In genomic region chr13:51257187-51257586, GRCh38 we compare ENCODE assay signal across 26 cellular contexts. TPM values are rescaled to one million over a fixed set of nuclear protein-coding genes. Genes with fewer than 3 reads are reported as not detected.
DNase-seq lines count a peak whose midpoint lies in the region; ATAC-seq, FAIRE-seq and TF ChIP-seq lines count a peak whose summit lies in the region.
"Had no signal": no experiment of that assay in that cellular context is flagged by ENCODE, and none has a peak within 500 bp of the region (broad histone marks: within the 10 kb centered on the region; RNA-seq: fewer than 3 reads in every experiment).

No MANE protein-coding gene starts in this region.

- CTCF ChIA-PET in activated naive CD4-positive, alpha-beta T cell treated with anti-CD3 and anti-CD28 coated beads, Interleukin-2, amount 10 ng/mL, durations not matched to agents 7 days and 5 days (lab: Charles Lee) = no interaction called here

- no peak overlapping the region for H3K4me2 ChIP-seq in Karpas-422 (ENCODE audit: low read depth, low read length, poor library complexity, severe bottlenecking)
- H3K4me2 ChIP-seq in osteoblast (ENCODE audit: insufficient read depth, low read length) = no peak overlapping the region

- H3K79me2 ChIP-seq in Karpas-422 (ENCODE audit: low read length) (no peaks in the 10 kb centered on the region), osteoblast (ENCODE audit: insufficient read depth, low read length) (no peaks in the 10 kb centered on the region)

- H3K36me3 Mint-ChIP-seq in activated naive CD4-positive, alpha-beta T cell treated with anti-CD3 and anti-CD28 coated beads, Interleukin-2, amount 10 ng/mL, durations not matched to agents 7 days and 5 days = no peaks in the 10 kb centered on the region

- peak; percentile 20; the same call in 1 of the 3 replicates for TF ChIP-seq CTCF in GM12872 (IDR thresholded peaks at IDR 0.05; ENCODE audit: insufficient read depth, low read depth, low read length)
- peak; percentile 4 for TF ChIP-seq CTCF in bronchial epithelial cell (IDR thresholded peaks at IDR 0.05; ENCODE audit: insufficient read depth, low read length, severe bottlenecking)
- peak; percentile 12 for TF ChIP-seq CTCF in osteoblast (IDR thresholded peaks at IDR 0.05; ENCODE audit: extremely low read depth, low read depth, low read length)
- no peak for TF ChIP-seq CTCF in upper lobe of right lung (IDR thresholded peaks at IDR 0.05)
- TF ChIP-seq CTCF in right atrium auricular region (IDR thresholded peaks at IDR 0.05) = no peak

- H3K4me3 Mint-ChIP-seq in activated naive CD4-positive, alpha-beta T cell treated with anti-CD3 and anti-CD28 coated beads, Interleukin-2, amount 10 ng/mL, durations not matched to agents 7 days and 5 days = no peak overlapping the region
- H3K4me3 Mint-ChIP-seq: activated CD8-positive, alpha-beta T cell treated with anti-CD3 and anti-CD28 coated beads for 36 hours; activated T-helper 1 cell treated with anti-CD3 and anti-CD28 coated beads, Interleukin-12 subunit alpha, Interleukin-12 subunit beta, Interleukin-2, Interleukin-4 antibody, amounts not matched to agents 30 ng/mL and 10 ng/mL and 1 ng/mL, durations not matched to agents 14 hours and 24 hours and 36 hours; nephron had no signal

- H4K20me1 ChIP-seq in Karpas-422 (ENCODE audit: insufficient read depth, low read depth, low read length) (no peaks in the 10 kb centered on the region), osteoblast (ENCODE audit: insufficient read depth, low read length) (no peaks in the 10 kb centered on the region)

- FAIRE-seq in bronchial epithelial cell (lab: Jason Lieb, UNC) = no peak
- FAIRE-seq: HTR-8/SVneo, pancreas, small intestine, urothelium cell line had no signal

- H3K27me3 ChIP-seq in Karpas-422 (ENCODE audit: low read length) (no peaks in the 10 kb centered on the region), bronchial epithelial cell (ENCODE audit: control insufficient read depth, insufficient read depth, low read length) (no peaks in the 10 kb centered on the region), osteoblast (ENCODE audit: insufficient read depth, low read length) (peaks cover 5% of the 10 kb centered on the region), upper lobe of right lung (no peaks in the 10 kb centered on the region), right atrium auricular region (no peaks in the 10 kb centered on the region)
- H3K27me3 ChIP-seq: gastroesophageal sphincter, MG63, pancreas, Peyer's patch had no signal

- no peaks in the 10 kb centered on the region for H3K36me3 ChIP-seq in Karpas-422 (ENCODE audit: insufficient read depth, low read length)
- no peaks in the 10 kb centered on the region for H3K36me3 ChIP-seq in bronchial epithelial cell (ENCODE audit: control insufficient read depth, insufficient read depth, low read length)
- no peaks in the 10 kb centered on the region for H3K36me3 ChIP-seq in osteoblast (ENCODE audit: insufficient read depth, low read length)
- no peaks in the 10 kb centered on the region for H3K36me3 ChIP-seq in upper lobe of right lung
- H3K36me3 ChIP-seq in right atrium auricular region = no peaks in the 10 kb centered on the region
- H3K36me3 ChIP-seq: MG63, pancreas, Peyer's patch had no signal

- DNase-seq in Karpas-422 (peak; percentile 46), bronchial epithelial cell (ENCODE audit: low read depth) (no peak), osteoblast (ENCODE audit: insufficient read length, low spot score, missing footprints) (no peak), upper lobe of right lung (no peak), right atrium auricular region (ENCODE audit: low spot score) (no peak)
- DNase-seq in activated naive CD4-positive, alpha-beta T cell treated with anti-CD3 and anti-CD28 coated beads, Interleukin-2, amount 10 ng/mL, durations not matched to agents 7 days and 5 days = no peak
- DNase-seq: ACHN; activated CD8-positive, alpha-beta memory T cell treated with anti-CD3 and anti-CD28 coated beads, Interleukin-2, amount 50 U/mL, for 48 hours; activated CD8-positive, alpha-beta T cell treated with anti-CD3 and anti-CD28 coated beads for 36 hours; activated naive CD4-positive, alpha-beta T cell treated with Interleukin-2 at 50 U/mL for 16 hours; KBM-7; left cardiac atrium; MG63; NCI-H1436; NCI-H2081; pancreas; Peyer's patch; SHP77 treated with DMSO at 0.1 percent for 48 hours; small intestine; stimulated activated naive CD4-positive, alpha-beta T cell treated with Interleukin-2 at 50 U/mL for 16 hours had no signal

- no peak for ATAC-seq in upper lobe of right lung
- ATAC-seq: activated CD8-positive, alpha-beta T cell treated with anti-CD3 and anti-CD28 coated beads for 36 hours; gastroesophageal sphincter; left cardiac atrium; pancreas had no signal

- intact Hi-C loops in upper lobe of right lung (cut with DNase I) = no loop called here

- no peak overlapping the region for H3K9ac ChIP-seq in Karpas-422 (ENCODE audit: low read length)

- no peaks in the 10 kb centered on the region for H3K9me2 ChIP-seq in Karpas-422 (replicated peaks; ENCODE audit: insufficient read depth, low read length)

- no peak overlapping the region for H3K27ac Mint-ChIP-seq in activated naive CD4-positive, alpha-beta T cell treated with anti-CD3 and anti-CD28 coated beads, Interleukin-2, amount 10 ng/mL, durations not matched to agents 7 days and 5 days
- H3K27ac Mint-ChIP-seq: activated CD8-positive, alpha-beta T cell treated with anti-CD3 and anti-CD28 coated beads for 36 hours; activated T-helper 1 cell treated with anti-CD3 and anti-CD28 coated beads, Interleukin-12 subunit alpha, Interleukin-12 subunit beta, Interleukin-2, Interleukin-4 antibody, amounts not matched to agents 30 ng/mL and 10 ng/mL and 1 ng/mL, durations not matched to agents 14 hours and 24 hours and 36 hours; nephron had no signal

- H3K4me1 ChIP-seq in Karpas-422 (ENCODE audit: low read length) (peaks cover 30% of the 10 kb centered on the region), osteoblast (ENCODE audit: insufficient read depth, low read length) (no peaks in the 10 kb centered on the region), upper lobe of right lung (no peaks in the 10 kb centered on the region), right atrium auricular region (peaks cover 0 to 50% of the 10 kb centered on the region in 2 donors)
- H3K4me1 ChIP-seq: Peyer's patch had no signal

- no peak overlapping the region for H3K4me3 ChIP-seq in Karpas-422 (ENCODE audit: low read length)
- H3K4me3 ChIP-seq in bronchial epithelial cell (ENCODE audit: low read depth, low read length) = no peak overlapping the region
- H3K4me3 ChIP-seq in osteoblast (ENCODE audit: insufficient read depth, low read length) = no peak overlapping the region
- no peak overlapping the region for H3K4me3 ChIP-seq in upper lobe of right lung
- H3K4me3 ChIP-seq in right atrium auricular region = no peak overlapping the region
- H3K4me3 ChIP-seq: gastroesophageal sphincter, MG63, pancreas, Peyer's patch had no signal

- no peaks in the 10 kb centered on the region for H3K9me3 ChIP-seq in Karpas-422 (ENCODE audit: low read length)
- no peaks in the 10 kb centered on the region for H3K9me3 ChIP-seq in osteoblast (ENCODE audit: low read depth, low read length)
- H3K9me3 ChIP-seq in upper lobe of right lung = no peaks in the 10 kb centered on the region
- no peaks in the 10 kb centered on the region for H3K9me3 ChIP-seq in right atrium auricular region
- H3K9me3 ChIP-seq: gastroesophageal sphincter, MG63, pancreas, Peyer's patch had no signal

- H3K27ac ChIP-seq in Karpas-422 (ENCODE audit: low read length) = no peak overlapping the region
- H3K27ac ChIP-seq in osteoblast (ENCODE audit: low read depth, low read length) = no peak overlapping the region
- no peak overlapping the region for H3K27ac ChIP-seq in upper lobe of right lung
- H3K27ac ChIP-seq in right atrium auricular region = no peak overlapping the region
- H3K27ac ChIP-seq: gastroesophageal sphincter, pancreas, Peyer's patch had no signal

- no peaks in the 10 kb centered on the region for H3K4me1 Mint-ChIP-seq in activated naive CD4-positive, alpha-beta T cell treated with anti-CD3 and anti-CD28 coated beads, Interleukin-2, amount 10 ng/mL, durations not matched to agents 7 days and 5 days

- H3K9me3 Mint-ChIP-seq in activated naive CD4-positive, alpha-beta T cell treated with anti-CD3 and anti-CD28 coated beads, Interleukin-2, amount 10 ng/mL, durations not matched to agents 7 days and 5 days = no peaks in the 10 kb centered on the region
- H3K9me3 Mint-ChIP-seq: activated CD8-positive, alpha-beta T cell treated with anti-CD3 and anti-CD28 coated beads for 36 hours; activated T-helper 1 cell treated with anti-CD3 and anti-CD28 coated beads, Interleukin-12 subunit alpha, Interleukin-12 subunit beta, Interleukin-2, Interleukin-4 antibody, amounts not matched to agents 30 ng/mL and 10 ng/mL and 1 ng/mL, durations not matched to agents 14 hours and 24 hours and 36 hours; nephron had no signal

- H3K27me3 Mint-ChIP-seq in activated naive CD4-positive, alpha-beta T cell treated with anti-CD3 and anti-CD28 coated beads, Interleukin-2, amount 10 ng/mL, durations not matched to agents 7 days and 5 days = peaks cover 10% of the 10 kb centered on the region
- H3K27me3 Mint-ChIP-seq: activated CD8-positive, alpha-beta T cell treated with anti-CD3 and anti-CD28 coated beads for 36 hours had no signal

- H2AFZ ChIP-seq in Karpas-422 (ENCODE audit: low read length) (no peak overlapping the region), osteoblast (ENCODE audit: low read length) (no peak overlapping the region)

RNA-seq across cellular contexts. Expression of gene FAM124A, which starts 35.0 kb away (rescaled TPM):
- not detected in 2 replicates for total RNA-seq in Karpas-422 (2014; rRNA removed; shearing (Covaris generic); ENCODE audit: low replicate concordance)
- total RNA-seq in bronchial epithelial cell (not detected in 2 replicates), osteoblast (1.1 and 1.2 TPM in 2 replicates), upper lobe of right lung (3.9 TPM), right atrium auricular region (1 to 10 TPM; 8.0 to 8.6 TPM)

Comparison
In these comparisons a context has a peak if more than half of its experiments do, and no peak if none do; other contexts are left out.
1. CTCF ChIP-seq: peak in GM12872 (single experiment), bronchial epithelial cell (single experiment) and osteoblast (single experiment); none in upper lobe of right lung (single experiment) and right atrium auricular region (0 of 2).